Comparison of ENCODE assay signal across 21 cellular contexts in the genomic region with DNA sequence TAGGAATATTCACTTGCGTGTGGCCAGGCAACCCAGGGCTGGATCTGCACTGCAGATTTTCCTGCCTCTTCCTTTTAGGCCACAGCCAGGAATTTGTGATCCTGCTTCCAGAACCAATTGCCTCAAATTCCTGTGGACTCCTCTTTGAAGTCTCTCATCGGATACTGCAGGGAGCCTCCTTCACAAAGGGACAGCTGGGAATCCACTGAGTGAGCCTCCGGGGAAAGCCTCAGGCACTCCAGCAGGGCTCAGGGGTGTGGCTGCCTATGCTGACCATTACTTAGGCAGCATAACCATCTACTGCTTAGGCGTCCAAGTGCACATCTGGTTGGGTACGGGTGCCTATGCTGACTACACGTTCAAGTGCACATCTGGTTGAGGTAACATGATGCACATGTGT.
"Had no signal": no experiment of that assay in that cellular context is flagged by ENCODE, and none has a peak within 500 bp of the region (broad histone marks: within the 10 kb centered on the region; RNA-seq: fewer than 3 reads in every experiment).

No MANE protein-coding gene starts in this region.

- H3K27ac Mint-ChIP-seq: endodermal cell; naive B cell; nephron; stimulated activated naive B cell treated with anti-CD40 and anti-IgM and Interleukin-4, amounts not matched to agents 10 μg/mL and 1 μg/mL and 100 μg/mL, for 72 hours; stimulated activated naive CD8-positive, alpha-beta T cell treated with anti-CD3 and anti-CD28 coated beads, Interleukin-15, amount 100 ng/mL, for 72 hours had no signal

- H3K27me3 ChIP-seq: heart right ventricle, neutrophil, testis, tibial nerve had no signal

- H3K9me3 ChIP-seq: neutrophil, testis, tibial nerve had no signal

- H3K36me3 Mint-ChIP-seq: naive B cell; stimulated activated naive B cell treated with anti-CD40 and anti-IgM and Interleukin-4, amounts not matched to agents 10 μg/mL and 1 μg/mL and 100 μg/mL, for 72 hours had no signal

- H3K4me3 ChIP-seq: coronary artery, heart right ventricle, lung, skin epidermis, testis, tibial nerve had no signal

- DNase-seq: effector CD4-positive, alpha-beta T cell; endodermal cell; erythroblast; heart right ventricle; hypothalamus; left colon; left ventricle myocardium superior; mesenchymal stem cell; naive B cell; stimulated activated CD4-positive, alpha-beta T cell treated with anti-CD3 and anti-CD28 coated beads, Interleukin-2, amount 100 ng/mL, for 24 hours; stimulated activated CD4-positive, alpha-beta T cell treated with anti-CD3 and anti-CD28 coated beads, Interleukin-4, amount 100 ng/mL, for 4 hours; stimulated activated naive B cell treated with anti-CD40 and anti-IgM and Interleukin-4, amounts not matched to agents 10 μg/mL and 1 μg/mL and 100 μg/mL, for 72 hours; stimulated activated naive CD8-positive, alpha-beta T cell treated with anti-CD3 and anti-CD28 coated beads, Interleukin-15, amount 100 ng/mL, for 72 hours; testis had no signal

- H3K27ac ChIP-seq: coronary artery, heart right ventricle, neutrophil, skin epidermis, testis, tibial nerve had no signal

- ATAC-seq: heart right ventricle; left colon; left ventricle myocardium superior; sciatic nerve; stimulated activated naive B cell treated with anti-CD40 and anti-IgM and Interleukin-4, amounts not matched to agents 10 μg/mL and 1 μg/mL and 100 μg/mL, for 72 hours; stimulated activated naive CD8-positive, alpha-beta T cell treated with anti-CD3 and anti-CD28 coated beads, Interleukin-15, amount 100 ng/mL, for 72 hours had no signal

- H3K4me1 ChIP-seq: heart right ventricle, testis, tibial nerve had no signal

- H3K27me3 Mint-ChIP-seq: naive B cell; stimulated activated naive B cell treated with anti-CD40 and anti-IgM and Interleukin-4, amounts not matched to agents 10 μg/mL and 1 μg/mL and 100 μg/mL, for 72 hours; stimulated activated naive CD8-positive, alpha-beta T cell treated with anti-CD3 and anti-CD28 coated beads, Interleukin-15, amount 100 ng/mL, for 72 hours had no signal

- H3K9me3 Mint-ChIP-seq: stimulated activated naive CD8-positive, alpha-beta T cell treated with anti-CD3 and anti-CD28 coated beads, Interleukin-15, amount 100 ng/mL, for 72 hours had no signal

- H3K4me1 Mint-ChIP-seq: endodermal cell; naive B cell; nephron; stimulated activated naive B cell treated with anti-CD40 and anti-IgM and Interleukin-4, amounts not matched to agents 10 μg/mL and 1 μg/mL and 100 μg/mL, for 72 hours; stimulated activated naive CD8-positive, alpha-beta T cell treated with anti-CD3 and anti-CD28 coated beads, Interleukin-15, amount 100 ng/mL, for 72 hours had no signal

- H3K36me3 ChIP-seq: heart right ventricle, neutrophil, tibial nerve had no signal

- H3K4me3 Mint-ChIP-seq: endodermal cell; naive B cell; nephron; stimulated activated naive B cell treated with anti-CD40 and anti-IgM and Interleukin-4, amounts not matched to agents 10 μg/mL and 1 μg/mL and 100 μg/mL, for 72 hours; stimulated activated naive CD8-positive, alpha-beta T cell treated with anti-CD3 and anti-CD28 coated beads, Interleukin-15, amount 100 ng/mL, for 72 hours had no signal
